ENCODE assay signal across 1 cellular context in the genomic region with DNA sequence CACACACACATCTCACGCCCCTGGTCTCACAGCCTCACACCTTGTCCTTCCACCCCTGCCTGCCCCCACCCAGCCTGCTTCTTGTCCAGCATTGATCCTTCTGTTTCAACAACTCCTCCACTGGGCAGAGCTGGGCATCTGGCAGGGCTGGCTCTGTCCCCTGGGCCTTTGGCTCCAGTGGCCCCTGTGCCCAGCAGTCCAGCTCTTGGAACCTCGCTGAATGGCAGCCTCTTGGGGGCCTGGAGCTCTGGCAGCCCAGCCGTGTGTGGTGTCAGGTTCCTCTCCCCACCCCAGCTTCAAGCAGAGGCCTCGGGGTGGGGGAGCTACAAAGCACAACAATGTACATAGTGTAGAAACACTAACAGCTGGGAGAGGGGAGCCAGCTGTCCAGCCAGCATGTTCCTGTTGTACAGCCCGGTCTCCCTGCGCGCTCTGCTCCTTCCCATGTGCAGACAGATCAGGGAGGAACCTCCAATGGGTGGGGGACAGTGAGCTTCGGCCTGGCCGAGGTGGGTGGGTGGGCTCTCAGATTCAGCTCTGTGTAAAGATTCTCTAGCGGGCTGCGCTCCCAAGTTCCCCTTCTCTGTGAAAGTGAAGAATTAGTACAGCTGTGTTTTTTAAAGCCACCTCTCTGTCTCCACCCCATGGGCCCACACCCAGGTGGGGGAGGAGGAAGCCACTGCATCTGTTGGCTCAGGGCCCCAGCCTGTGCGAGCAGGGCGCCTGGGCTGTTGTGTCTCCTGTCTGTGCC.
TF ChIP-seq lines count a peak whose summit lies in the region.

No MANE protein-coding gene starts in this region.

TF ChIP-seq in K562, 482 proteins besides CTCF, POLR2A, EP300 and RAD21 (continued from another document and continues in another):
- TF ChIP-seq, protein P1, sequence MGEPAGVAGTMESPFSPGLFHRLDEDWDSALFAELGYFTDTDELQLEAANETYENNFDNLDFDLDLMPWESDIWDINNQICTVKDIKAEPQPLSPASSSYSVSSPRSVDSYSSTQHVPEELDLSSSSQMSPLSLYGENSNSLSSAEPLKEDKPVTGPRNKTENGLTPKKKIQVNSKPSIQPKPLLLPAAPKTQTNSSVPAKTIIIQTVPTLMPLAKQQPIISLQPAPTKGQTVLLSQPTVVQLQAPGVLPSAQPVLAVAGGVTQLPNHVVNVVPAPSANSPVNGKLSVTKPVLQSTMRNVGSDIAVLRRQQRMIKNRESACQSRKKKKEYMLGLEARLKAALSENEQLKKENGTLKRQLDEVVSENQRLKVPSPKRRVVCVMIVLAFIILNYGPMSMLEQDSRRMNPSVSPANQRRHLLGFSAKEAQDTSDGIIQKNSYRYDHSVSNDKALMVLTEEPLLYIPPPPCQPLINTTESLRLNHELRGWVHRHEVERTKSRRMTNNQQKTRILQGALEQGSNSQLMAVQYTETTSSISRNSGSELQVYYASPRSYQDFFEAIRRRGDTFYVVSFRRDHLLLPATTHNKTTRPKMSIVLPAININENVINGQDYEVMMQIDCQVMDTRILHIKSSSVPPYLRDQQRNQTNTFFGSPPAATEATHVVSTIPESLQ (CRISPR knock-in tag; IDR thresholded peaks at IDR 0.05) = no peak
- TF ChIP-seq, protein P2, sequence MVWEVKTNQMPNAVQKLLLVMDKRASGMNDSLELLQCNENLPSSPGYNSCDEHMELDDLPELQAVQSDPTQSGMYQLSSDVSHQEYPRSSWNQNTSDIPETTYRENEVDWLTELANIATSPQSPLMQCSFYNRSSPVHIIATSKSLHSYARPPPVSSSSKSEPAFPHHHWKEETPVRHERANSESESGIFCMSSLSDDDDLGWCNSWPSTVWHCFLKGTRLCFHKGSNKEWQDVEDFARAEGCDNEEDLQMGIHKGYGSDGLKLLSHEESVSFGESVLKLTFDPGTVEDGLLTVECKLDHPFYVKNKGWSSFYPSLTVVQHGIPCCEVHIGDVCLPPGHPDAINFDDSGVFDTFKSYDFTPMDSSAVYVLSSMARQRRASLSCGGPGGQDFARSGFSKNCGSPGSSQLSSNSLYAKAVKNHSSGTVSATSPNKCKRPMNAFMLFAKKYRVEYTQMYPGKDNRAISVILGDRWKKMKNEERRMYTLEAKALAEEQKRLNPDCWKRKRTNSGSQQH (CRISPR knock-in tag; IDR thresholded peaks at IDR 0.05) = no peak
- TF ChIP-seq, protein P3, sequence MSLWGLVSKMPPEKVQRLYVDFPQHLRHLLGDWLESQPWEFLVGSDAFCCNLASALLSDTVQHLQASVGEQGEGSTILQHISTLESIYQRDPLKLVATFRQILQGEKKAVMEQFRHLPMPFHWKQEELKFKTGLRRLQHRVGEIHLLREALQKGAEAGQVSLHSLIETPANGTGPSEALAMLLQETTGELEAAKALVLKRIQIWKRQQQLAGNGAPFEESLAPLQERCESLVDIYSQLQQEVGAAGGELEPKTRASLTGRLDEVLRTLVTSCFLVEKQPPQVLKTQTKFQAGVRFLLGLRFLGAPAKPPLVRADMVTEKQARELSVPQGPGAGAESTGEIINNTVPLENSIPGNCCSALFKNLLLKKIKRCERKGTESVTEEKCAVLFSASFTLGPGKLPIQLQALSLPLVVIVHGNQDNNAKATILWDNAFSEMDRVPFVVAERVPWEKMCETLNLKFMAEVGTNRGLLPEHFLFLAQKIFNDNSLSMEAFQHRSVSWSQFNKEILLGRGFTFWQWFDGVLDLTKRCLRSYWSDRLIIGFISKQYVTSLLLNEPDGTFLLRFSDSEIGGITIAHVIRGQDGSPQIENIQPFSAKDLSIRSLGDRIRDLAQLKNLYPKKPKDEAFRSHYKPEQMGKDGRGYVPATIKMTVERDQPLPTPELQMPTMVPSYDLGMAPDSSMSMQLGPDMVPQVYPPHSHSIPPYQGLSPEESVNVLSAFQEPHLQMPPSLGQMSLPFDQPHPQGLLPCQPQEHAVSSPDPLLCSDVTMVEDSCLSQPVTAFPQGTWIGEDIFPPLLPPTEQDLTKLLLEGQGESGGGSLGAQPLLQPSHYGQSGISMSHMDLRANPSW (CRISPR knock-in tag; IDR thresholded peaks at IDR 0.05) = no peak
- TF ChIP-seq TEAD4 (IDR thresholded peaks at IDR 0.05; ENCODE audit: low read length) (no peak), TEAD4 (CRISPR knock-in tag; IDR thresholded peaks at IDR 0.05; ENCODE audit: borderline replicate concordance) (no peak), FOXP1 (CRISPR knock-in tag; IDR thresholded peaks at IDR 0.05) (no peak), ZNF133 (CRISPR knock-in tag; IDR thresholded peaks at IDR 0.05) (no peak), ZNF175 (CRISPR knock-in tag; IDR thresholded peaks at IDR 0.05; ENCODE audit: low read depth) (no peak), NFIX (CRISPR knock-in tag; IDR thresholded peaks at IDR 0.05; ENCODE audit: low read depth) (no peak), MTA2 (IDR thresholded peaks at IDR 0.05; ENCODE audit: low read depth) (no peak), ZNF589 (CRISPR knock-in tag; IDR thresholded peaks at IDR 0.05; ENCODE audit: low read depth) (no peak), CHD4 (IDR thresholded peaks at IDR 0.05; ENCODE audit: insufficient read depth, insufficient replicate concordance, low read depth, low read length, poor library complexity, severe bottlenecking) (no peak), ZNF431 (CRISPR knock-in tag; IDR thresholded peaks at IDR 0.05) (no peak)
- TF ChIP-seq, protein P4, sequence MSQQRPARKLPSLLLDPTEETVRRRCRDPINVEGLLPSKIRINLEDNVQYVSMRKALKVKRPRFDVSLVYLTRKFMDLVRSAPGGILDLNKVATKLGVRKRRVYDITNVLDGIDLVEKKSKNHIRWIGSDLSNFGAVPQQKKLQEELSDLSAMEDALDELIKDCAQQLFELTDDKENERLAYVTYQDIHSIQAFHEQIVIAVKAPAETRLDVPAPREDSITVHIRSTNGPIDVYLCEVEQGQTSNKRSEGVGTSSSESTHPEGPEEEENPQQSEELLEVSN (IDR thresholded peaks at IDR 0.05; ENCODE audit: borderline replicate concordance in 1 of 2, extremely low read depth in 1 of 2, insufficient read depth in 1 of 2, insufficient read length in 1 of 2, low read depth in 1 of 2, low read length in 1 of 2, poor library complexity in 1 of 2, severe bottlenecking in 1 of 2) = no peak
- TF ChIP-seq, protein P5, sequence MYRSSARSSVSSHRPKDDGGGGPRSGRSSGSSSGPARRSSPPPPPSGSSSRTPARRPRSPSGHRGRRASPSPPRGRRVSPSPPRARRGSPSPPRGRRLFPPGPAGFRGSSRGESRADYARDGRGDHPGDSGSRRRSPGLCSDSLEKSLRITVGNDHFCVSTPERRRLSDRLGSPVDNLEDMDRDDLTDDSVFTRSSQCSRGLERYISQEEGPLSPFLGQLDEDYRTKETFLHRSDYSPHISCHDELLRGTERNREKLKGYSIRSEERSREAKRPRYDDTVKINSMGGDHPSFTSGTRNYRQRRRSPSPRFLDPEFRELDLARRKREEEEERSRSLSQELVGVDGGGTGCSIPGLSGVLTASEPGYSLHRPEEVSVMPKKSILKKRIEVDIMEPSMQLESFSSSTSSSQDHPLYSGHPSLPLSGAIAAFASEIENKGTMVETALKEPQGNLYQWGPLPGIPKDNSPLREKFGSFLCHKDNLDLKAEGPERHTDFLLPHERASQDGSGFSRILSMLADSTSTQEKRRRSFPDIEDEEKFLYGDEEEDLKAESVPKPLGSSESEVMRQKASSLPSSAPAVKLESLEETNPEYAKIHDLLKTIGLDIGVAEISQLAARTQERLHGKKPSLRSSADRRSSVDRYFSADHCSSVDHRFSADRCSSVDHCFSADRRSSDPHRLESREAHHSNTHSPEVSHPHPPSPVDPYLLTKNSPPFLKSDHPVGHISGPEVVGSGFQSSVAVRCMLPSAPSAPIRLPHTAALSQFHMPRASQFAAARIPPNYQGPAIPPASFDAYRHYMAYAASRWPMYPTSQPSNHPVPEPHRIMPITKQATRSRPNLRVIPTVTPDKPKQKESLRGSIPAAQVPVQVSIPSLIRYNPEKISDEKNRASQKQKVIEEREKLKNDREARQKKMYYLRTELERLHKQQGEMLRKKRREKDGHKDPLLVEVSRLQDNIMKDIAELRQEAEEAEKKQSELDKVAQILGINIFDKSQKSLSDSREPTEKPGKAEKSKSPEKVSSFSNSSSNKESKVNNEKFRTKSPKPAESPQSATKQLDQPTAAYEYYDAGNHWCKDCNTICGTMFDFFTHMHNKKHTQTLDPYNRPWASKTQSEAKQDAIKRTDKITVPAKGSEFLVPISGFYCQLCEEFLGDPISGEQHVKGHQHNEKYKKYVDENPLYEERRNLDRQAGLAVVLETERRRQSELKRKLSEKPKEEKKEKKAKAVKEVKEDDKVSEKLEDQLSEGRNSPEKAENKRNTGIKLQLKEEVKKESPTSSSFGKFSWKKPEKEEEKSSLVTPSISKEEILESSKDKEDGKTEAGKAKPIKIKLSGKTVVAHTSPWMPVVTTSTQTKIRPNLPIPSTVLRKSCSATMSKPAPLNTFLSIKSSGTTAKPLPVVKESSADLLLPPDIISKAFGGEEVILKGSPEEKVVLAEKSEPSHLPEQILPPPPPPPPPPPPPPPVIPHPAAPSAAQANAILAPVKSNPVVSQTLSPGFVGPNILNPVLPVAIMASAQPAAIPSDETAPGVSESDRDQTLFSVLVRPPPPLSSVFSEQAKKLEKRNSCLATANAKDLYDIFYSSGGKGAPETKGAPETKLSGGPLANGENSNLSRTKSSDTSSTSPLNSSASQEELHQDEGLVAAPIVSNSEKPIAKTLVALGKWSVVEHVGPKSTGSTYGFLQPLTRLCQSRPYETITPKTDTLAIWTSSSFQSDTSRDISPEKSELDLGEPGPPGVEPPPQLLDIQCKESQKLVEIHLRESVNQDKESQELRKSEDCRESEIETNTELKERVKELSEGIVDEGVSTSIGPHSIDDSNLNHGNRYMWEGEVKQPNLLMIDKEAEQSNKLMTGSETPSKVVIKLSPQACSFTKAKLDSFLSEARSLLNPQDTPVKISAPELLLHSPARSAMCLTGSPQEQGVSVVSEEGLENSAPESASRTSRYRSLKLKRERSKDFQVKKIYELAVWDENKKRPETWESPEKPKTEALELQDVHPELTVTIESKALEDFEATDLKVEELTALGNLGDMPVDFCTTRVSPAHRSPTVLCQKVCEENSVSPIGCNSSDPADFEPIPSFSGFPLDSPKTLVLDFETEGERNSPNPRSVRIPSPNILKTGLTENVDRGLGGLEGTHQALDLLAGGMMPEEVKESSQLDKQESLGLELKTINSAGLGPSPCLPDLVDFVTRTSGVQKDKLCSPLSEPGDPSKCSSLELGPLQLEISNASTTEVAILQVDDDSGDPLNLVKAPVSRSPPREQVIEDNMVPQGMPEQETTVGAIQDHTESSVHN (IDR thresholded peaks at IDR 0.05; ENCODE audit: borderline replicate concordance in 1 of 2, low read depth in 1 of 2) = no peak
- TF ChIP-seq, protein P6, sequence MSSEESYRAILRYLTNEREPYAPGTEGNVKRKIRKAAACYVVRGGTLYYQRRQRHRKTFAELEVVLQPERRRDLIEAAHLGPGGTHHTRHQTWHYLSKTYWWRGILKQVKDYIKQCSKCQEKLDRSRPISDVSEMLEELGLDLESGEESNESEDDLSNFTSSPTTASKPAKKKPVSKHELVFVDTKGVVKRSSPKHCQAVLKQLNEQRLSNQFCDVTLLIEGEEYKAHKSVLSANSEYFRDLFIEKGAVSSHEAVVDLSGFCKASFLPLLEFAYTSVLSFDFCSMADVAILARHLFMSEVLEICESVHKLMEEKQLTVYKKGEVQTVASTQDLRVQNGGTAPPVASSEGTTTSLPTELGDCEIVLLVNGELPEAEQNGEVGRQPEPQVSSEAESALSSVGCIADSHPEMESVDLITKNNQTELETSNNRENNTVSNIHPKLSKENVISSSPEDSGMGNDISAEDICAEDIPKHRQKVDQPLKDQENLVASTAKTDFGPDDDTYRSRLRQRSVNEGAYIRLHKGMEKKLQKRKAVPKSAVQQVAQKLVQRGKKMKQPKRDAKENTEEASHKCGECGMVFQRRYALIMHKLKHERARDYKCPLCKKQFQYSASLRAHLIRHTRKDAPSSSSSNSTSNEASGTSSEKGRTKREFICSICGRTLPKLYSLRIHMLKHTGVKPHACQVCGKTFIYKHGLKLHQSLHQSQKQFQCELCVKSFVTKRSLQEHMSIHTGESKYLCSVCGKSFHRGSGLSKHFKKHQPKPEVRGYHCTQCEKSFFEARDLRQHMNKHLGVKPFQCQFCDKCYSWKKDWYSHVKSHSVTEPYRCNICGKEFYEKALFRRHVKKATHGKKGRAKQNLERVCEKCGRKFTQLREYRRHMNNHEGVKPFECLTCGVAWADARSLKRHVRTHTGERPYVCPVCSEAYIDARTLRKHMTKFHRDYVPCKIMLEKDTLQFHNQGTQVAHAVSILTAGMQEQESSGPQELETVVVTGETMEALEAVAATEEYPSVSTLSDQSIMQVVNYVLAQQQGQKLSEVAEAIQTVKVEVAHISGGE (CRISPR knock-in tag; IDR thresholded peaks at IDR 0.05) = no peak
- TF ChIP-seq, protein P7, sequence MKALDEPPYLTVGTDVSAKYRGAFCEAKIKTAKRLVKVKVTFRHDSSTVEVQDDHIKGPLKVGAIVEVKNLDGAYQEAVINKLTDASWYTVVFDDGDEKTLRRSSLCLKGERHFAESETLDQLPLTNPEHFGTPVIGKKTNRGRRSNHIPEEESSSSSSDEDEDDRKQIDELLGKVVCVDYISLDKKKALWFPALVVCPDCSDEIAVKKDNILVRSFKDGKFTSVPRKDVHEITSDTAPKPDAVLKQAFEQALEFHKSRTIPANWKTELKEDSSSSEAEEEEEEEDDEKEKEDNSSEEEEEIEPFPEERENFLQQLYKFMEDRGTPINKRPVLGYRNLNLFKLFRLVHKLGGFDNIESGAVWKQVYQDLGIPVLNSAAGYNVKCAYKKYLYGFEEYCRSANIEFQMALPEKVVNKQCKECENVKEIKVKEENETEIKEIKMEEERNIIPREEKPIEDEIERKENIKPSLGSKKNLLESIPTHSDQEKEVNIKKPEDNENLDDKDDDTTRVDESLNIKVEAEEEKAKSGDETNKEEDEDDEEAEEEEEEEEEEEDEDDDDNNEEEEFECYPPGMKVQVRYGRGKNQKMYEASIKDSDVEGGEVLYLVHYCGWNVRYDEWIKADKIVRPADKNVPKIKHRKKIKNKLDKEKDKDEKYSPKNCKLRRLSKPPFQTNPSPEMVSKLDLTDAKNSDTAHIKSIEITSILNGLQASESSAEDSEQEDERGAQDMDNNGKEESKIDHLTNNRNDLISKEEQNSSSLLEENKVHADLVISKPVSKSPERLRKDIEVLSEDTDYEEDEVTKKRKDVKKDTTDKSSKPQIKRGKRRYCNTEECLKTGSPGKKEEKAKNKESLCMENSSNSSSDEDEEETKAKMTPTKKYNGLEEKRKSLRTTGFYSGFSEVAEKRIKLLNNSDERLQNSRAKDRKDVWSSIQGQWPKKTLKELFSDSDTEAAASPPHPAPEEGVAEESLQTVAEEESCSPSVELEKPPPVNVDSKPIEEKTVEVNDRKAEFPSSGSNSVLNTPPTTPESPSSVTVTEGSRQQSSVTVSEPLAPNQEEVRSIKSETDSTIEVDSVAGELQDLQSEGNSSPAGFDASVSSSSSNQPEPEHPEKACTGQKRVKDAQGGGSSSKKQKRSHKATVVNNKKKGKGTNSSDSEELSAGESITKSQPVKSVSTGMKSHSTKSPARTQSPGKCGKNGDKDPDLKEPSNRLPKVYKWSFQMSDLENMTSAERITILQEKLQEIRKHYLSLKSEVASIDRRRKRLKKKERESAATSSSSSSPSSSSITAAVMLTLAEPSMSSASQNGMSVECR (CRISPR knock-in tag; IDR thresholded peaks at IDR 0.05) = no peak
- TF ChIP-seq, protein P8, sequence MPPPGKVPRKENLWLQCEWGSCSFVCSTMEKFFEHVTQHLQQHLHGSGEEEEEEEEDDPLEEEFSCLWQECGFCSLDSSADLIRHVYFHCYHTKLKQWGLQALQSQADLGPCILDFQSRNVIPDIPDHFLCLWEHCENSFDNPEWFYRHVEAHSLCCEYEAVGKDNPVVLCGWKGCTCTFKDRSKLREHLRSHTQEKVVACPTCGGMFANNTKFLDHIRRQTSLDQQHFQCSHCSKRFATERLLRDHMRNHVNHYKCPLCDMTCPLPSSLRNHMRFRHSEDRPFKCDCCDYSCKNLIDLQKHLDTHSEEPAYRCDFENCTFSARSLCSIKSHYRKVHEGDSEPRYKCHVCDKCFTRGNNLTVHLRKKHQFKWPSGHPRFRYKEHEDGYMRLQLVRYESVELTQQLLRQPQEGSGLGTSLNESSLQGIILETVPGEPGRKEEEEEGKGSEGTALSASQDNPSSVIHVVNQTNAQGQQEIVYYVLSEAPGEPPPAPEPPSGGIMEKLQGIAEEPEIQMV (tag; conservative IDR thresholded peaks at IDR 0.05; ENCODE audit: low read depth) = no peak
